9 cellular contexts compared by ENCODE assay signal in the genomic region with DNA sequence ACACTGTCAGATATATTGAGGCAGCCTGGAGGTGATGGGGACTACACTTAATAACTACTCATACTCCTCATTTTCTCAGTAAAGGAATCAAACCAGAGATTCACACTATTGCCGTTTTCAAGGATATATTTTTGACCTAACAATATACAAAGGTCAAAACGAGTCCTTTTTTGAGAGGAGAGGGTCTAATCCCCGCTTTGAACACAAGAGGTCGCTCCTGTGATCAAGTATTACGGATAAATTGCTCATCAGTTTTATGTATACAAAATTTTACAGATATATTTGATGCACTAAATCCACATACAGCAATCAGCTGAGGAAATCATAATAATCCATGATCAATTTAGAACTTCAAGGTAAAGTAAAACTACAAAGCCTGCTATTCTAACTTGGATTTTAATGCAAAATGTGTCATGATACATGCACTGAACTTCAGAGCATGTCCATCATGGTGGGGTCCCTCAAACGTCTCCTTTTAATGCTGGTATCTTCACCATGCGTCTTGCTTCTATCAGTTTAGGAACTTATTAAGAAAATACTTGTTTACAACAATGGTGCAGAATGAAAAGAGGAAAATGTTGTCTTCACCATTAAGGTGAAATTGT. TPM values are rescaled to one million over a fixed set of nuclear protein-coding genes. Genes with fewer than 3 reads are reported as not detected.
DNase-seq lines count a peak whose midpoint lies in the region; ATAC-seq and TF ChIP-seq lines count a peak whose summit lies in the region.
"Had no signal": no experiment of that assay in that cellular context is flagged by ENCODE, and none has a peak within 500 bp of the region (broad histone marks: within the 10 kb centered on the region; RNA-seq: fewer than 3 reads in every experiment).

No MANE protein-coding gene starts in this region.

- H3K27me3 Mint-ChIP-seq in chondrocyte (ENCODE audit: low read depth): peaks cover 90% of the 10 kb centered on the region

- peaks cover 32% of the 10 kb centered on the region for H3K4me1 Mint-ChIP-seq in chondrocyte (ENCODE audit: low read depth)

- no peak overlapping the region for H3K27ac ChIP-seq in psoas muscle
- no peak overlapping the region for H3K27ac ChIP-seq in substantia nigra (ENCODE audit: low read depth, low read length, poor library complexity, severe bottlenecking)
- H3K27ac ChIP-seq: gastrocnemius medialis had no signal

- no peak overlapping the region for H3K4me3 Mint-ChIP-seq in chondrocyte (ENCODE audit: unreplicated experiment)

- peaks cover 7% of the 10 kb centered on the region for H3K36me3 Mint-ChIP-seq in chondrocyte (ENCODE audit: low read depth)

- H3K9me3 ChIP-seq in psoas muscle: no peaks in the 10 kb centered on the region
- H3K9me3 ChIP-seq: gastrocnemius medialis had no signal

- ATAC-seq in psoas muscle (no peak), HG02840 (IDR thresholded peaks at IDR 0.05; ENCODE audit: low FRiP score, unreplicated experiment) (no peak)
- ATAC-seq: gastrocnemius medialis had no signal

- H3K27ac Mint-ChIP-seq in chondrocyte (ENCODE audit: unreplicated experiment): no peak overlapping the region

- no peaks in the 10 kb centered on the region for H3K9me3 Mint-ChIP-seq in chondrocyte (ENCODE audit: low read depth)

- intact Hi-C loops in psoas muscle (cut with DNase I): loop anchor here in 1 of 2 donors (5.0 kb wide), 1 partner anchor 413 kb away; no protein-coding TSS in a partner anchor

- H3K4me1 ChIP-seq in psoas muscle: peaks cover 3% of the 10 kb centered on the region

- peaks cover 7 to 79% (median 31%) of the 10 kb centered on the region in 3 donors for H3K27me3 ChIP-seq in psoas muscle (ENCODE audit: insufficient read depth in 3 of 3, low read length in 2 of 3)

- no peaks in the 10 kb centered on the region for H3K36me3 ChIP-seq in psoas muscle (ENCODE audit: insufficient read depth in 1 of 2, low read depth in 1 of 2)
- H3K36me3 ChIP-seq: gastrocnemius medialis had no signal

- no peak overlapping the region for H3K4me3 ChIP-seq in psoas muscle

- WGBS in psoas muscle, 3 donors: 12 to 14% (median 14%) methylated on average over 7 of the region's 7 CpGs

- TF ChIP-seq CTCF in chondrocyte (IDR thresholded peaks at IDR 0.05) (peak; percentile 75), psoas muscle (IDR thresholded peaks at IDR 0.05) (peak; percentile 25)

- DNase-seq in NCI-H2081 (lab: John Stamatoyannopoulos, UW) (peak; percentile 54 to 71), NCI-H2081 treated with DMSO at 0.1 percent for 48 hours (lab: John Stamatoyannopoulos, UW) (no peak), NCI-H1105 (lab: John Stamatoyannopoulos, UW) (peak; percentile 63), chondrocyte (ENCODE audit: low spot score) (no peak), psoas muscle (no peak), substantia nigra (lab: John Stamatoyannopoulos, UW) (no peak), mucosa of gallbladder (ENCODE audit: low spot score) (no peak)
- DNase-seq: gastrocnemius medialis had no signal

RNA-seq across cellular contexts. Expression of gene ISL1, which starts 2.5 kb away (rescaled TPM):
- not detected in 3 replicates for total RNA-seq in chondrocyte
- total RNA-seq in psoas muscle: not detected
- under 1 TPM; 0.01 to 0.07 (median 0.03) TPM for polyA plus RNA-seq in psoas muscle
- not detected for total RNA-seq in mucosa of gallbladder
- total RNA-seq: gastrocnemius medialis had no signal

Comparison
In these comparisons a context has a peak if more than half of its experiments do, and no peak if none do; other contexts are left out.
1. DNase-seq: peak in NCI-H2081 (2 of 2) and NCI-H1105 (single experiment); none in NCI-H2081 treated with DMSO at 0.1 percent for 48 hours (single experiment), chondrocyte (single experiment), psoas muscle (0 of 2), substantia nigra (0 of 49) and mucosa of gallbladder (single experiment).